ENCODE assay signal across 10 cellular contexts in the genomic region with DNA sequence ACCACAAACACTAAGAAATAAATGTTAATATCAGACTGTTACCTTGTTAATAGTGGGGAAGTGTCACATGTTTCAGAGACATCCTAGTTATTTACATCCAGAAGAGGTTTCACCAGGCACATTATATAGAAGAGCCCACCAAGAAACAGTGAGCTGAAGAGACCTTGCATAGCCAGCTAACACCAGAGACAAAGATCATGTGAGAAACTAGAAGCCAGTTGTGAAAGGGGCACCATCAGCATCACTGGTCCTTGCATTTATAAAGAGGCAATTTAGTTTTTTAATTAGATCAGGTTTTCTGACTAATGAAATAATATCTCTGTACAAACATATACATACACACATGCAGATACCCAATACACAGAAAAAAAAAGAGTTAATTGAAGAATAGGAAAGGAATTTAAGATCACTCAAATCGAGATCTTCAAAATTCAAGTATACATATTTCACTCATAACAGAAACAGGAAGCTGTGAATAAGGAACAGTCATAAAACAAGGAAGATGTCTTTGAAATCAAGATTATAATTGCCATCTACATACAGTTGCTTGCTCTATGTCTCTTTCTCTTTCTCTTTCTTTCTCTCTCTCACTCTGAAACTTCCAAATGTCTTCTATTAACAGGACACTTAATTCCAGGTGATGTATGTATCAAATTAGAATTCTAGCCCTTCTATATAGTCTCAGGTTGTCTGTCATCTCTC.
A peak's percentile ranks its signal among the peaks of the same experiment; 100 is the strongest.
DNase-seq lines count a peak whose midpoint lies in the region; ATAC-seq and TF ChIP-seq lines count a peak whose summit lies in the region.
"Had no signal": no experiment of that assay in that cellular context is flagged by ENCODE, and none has a peak within 500 bp of the region (broad histone marks: within the 10 kb centered on the region; RNA-seq: fewer than 3 reads in every experiment).

No MANE protein-coding gene starts in this region.

- no peak overlapping the region for H3K27ac ChIP-seq in PC-9
- no peak overlapping the region for H3K27ac ChIP-seq in naive thymus-derived CD4-positive, alpha-beta T cell (ENCODE audit: low read depth, low read length)
- H3K27ac ChIP-seq in mesendoderm (ENCODE audit: low read depth, low read length) = no peak overlapping the region

- no CpG with 5 or more reads among the region's 1 CpG for WGBS in mesendoderm (ENCODE audit: extremely low coverage, insufficient coverage, low lambda C conversion rate)

- H3K4me2 ChIP-seq in PC-9 (no peak overlapping the region), mesendoderm (ENCODE audit: low read length) (no peak overlapping the region)

- no peak for TF ChIP-seq POLR2A in GM18505 (IDR thresholded peaks at IDR 0.05; ENCODE audit: borderline replicate concordance, extremely low read depth, insufficient read depth, insufficient read length)

- H3K4me3 Mint-ChIP-seq in naive thymus-derived CD4-positive, alpha-beta T cell = peak overlapping the region in 9 of 10 donors; percentile 1 to 58 (median 51)

- ATAC-seq in GM18505 (IDR thresholded peaks at IDR 0.05; ENCODE audit: unreplicated experiment) (peak; percentile 77), GM21723 (IDR thresholded peaks at IDR 0.05; ENCODE audit: unreplicated experiment) (peak; percentile 65), HG02678 (IDR thresholded peaks at IDR 0.05; ENCODE audit: unreplicated experiment) (no peak)
- ATAC-seq in naive thymus-derived CD4-positive, alpha-beta T cell = peak; percentile 64

- BruUV-seq in PC-9 (replicated peaks; lab: Mats Ljungman, UMichigan) = no TSS peak

- no peak overlapping the region for H3K18ac ChIP-seq in mesendoderm (ENCODE audit: low read length)

- no peak overlapping the region for H2BK5ac ChIP-seq in mesendoderm (ENCODE audit: low read length)

- intact Hi-C loops in PC-9 (cut with micrococcal nuclease; ENCODE audit: unreplicated experiment) = no loop called here
- intact Hi-C loops in naive thymus-derived CD4-positive, alpha-beta T cell (cut with micrococcal nuclease) = no loop called here

- H2AFZ ChIP-seq in PC-9 = peak overlapping the region; percentile 40; the same call in 1 of the 2 replicates

- H3K36me3 Mint-ChIP-seq in naive thymus-derived CD4-positive, alpha-beta T cell = no peaks in the 10 kb centered on the region

- TF ChIP-seq CTCF in PC-9 (conservative IDR thresholded peaks at IDR 0.05) = no peak

- no peak overlapping the region for H4K8ac ChIP-seq in mesendoderm (ENCODE audit: low read depth, low read length)

- H4K20me1 ChIP-seq in PC-9 (ENCODE audit: insufficient read depth) = no peaks in the 10 kb centered on the region

- no peaks in the 10 kb centered on the region for H3K9me3 ChIP-seq in PC-9 (ENCODE audit: insufficient read depth, low read depth)
- H3K9me3 ChIP-seq in naive thymus-derived CD4-positive, alpha-beta T cell (ENCODE audit: control insufficient read depth in 2 of 3, low read length in 3 of 3) = no peaks in the 10 kb centered on the region

- no peaks in the 10 kb centered on the region for H3K9me2 ChIP-seq in PC-9 (ENCODE audit: insufficient read depth)

- no peak overlapping the region for H2BK15ac ChIP-seq in mesendoderm (replicated peaks; ENCODE audit: low read depth)

- no peaks in the 10 kb centered on the region for H3K27me3 ChIP-seq in PC-9 (ENCODE audit: insufficient read depth, low read depth)
- H3K27me3 ChIP-seq in naive thymus-derived CD4-positive, alpha-beta T cell (ENCODE audit: control insufficient read depth in 2 of 2, insufficient read depth in 2 of 2, low read length in 2 of 2) = no peaks in the 10 kb centered on the region
- no peaks in the 10 kb centered on the region for H3K27me3 ChIP-seq in mesendoderm (ENCODE audit: insufficient read depth, low read length, poor library complexity)

- POLR2A ChIA-PET in PC-9 (lab: Charles Lee; ENCODE audit: unreplicated experiment) = no interaction called here
- POLR2A ChIA-PET in naive thymus-derived CD4-positive, alpha-beta T cell (lab: Charles Lee) = interaction anchor here (0.6 to 1.4 kb wide), 4 partner anchors 10 to 1606 kb away, joined by 3 to 4 read pairs (median 3); no protein-coding TSS in a partner anchor

- no peak overlapping the region for H3K9ac ChIP-seq in mesendoderm (ENCODE audit: low read length)

- H3K23ac ChIP-seq in mesendoderm (ENCODE audit: low read length) = no peak overlapping the region

- no peaks in the 10 kb centered on the region for H3K27me3 Mint-ChIP-seq in naive thymus-derived CD4-positive, alpha-beta T cell

- H3K4ac ChIP-seq in mesendoderm (ENCODE audit: low read depth, low read length) = no peak overlapping the region

- H3K36me3 ChIP-seq in PC-9 (ENCODE audit: low read depth) (no peaks in the 10 kb centered on the region), mesendoderm (ENCODE audit: control insufficient read depth, insufficient read depth, low read length) (no peaks in the 10 kb centered on the region)
- no peaks in the 10 kb centered on the region for H3K36me3 ChIP-seq in naive thymus-derived CD4-positive, alpha-beta T cell (ENCODE audit: control insufficient read depth in 2 of 3, insufficient read depth in 3 of 3, low read length in 3 of 3)

- no peak overlapping the region for H2AK5ac ChIP-seq in mesendoderm (ENCODE audit: low read length)

- peaks cover 9 to 21% (median 18%) of the 10 kb centered on the region in 7 donors for H3K4me1 Mint-ChIP-seq in naive thymus-derived CD4-positive, alpha-beta T cell

- peak overlapping the region; percentile 15 to 77 (median 63) for H3K27ac Mint-ChIP-seq in naive thymus-derived CD4-positive, alpha-beta T cell

- no peaks in the 10 kb centered on the region for H3F3A ChIP-seq in PC-9 (ENCODE audit: insufficient read depth, low read depth)

- H2BK120ac ChIP-seq in mesendoderm (ENCODE audit: low read depth, low read length) = no peak overlapping the region

- H3K4me1 ChIP-seq in PC-9 (replicated peaks; ENCODE audit: insufficient read depth) (no peaks in the 10 kb centered on the region), mesendoderm (ENCODE audit: control insufficient read depth, low read depth, low read length) (no peaks in the 10 kb centered on the region)
- H3K4me1 ChIP-seq in naive thymus-derived CD4-positive, alpha-beta T cell (ENCODE audit: control insufficient read depth in 2 of 2, insufficient read depth in 2 of 2, low read length in 2 of 2) = no peaks in the 10 kb centered on the region

- DNase-seq in PC-9 (no peak), NCI-H526 treated with DMSO at 0.1 percent for 48 hours (lab: John Stamatoyannopoulos, UW) (no peak), mesendoderm (no peak), NCI-H1417 treated with DMSO at 0.1 percent for 48 hours (lab: John Stamatoyannopoulos, UW) (no peak)
- peak in 2 of 9 donors; percentile 2 to 8 for DNase-seq in naive thymus-derived CD4-positive, alpha-beta T cell
- DNase-seq: hypothalamus, NCI-H526 had no signal

- H3K56ac ChIP-seq in mesendoderm (ENCODE audit: low read length) = no peak overlapping the region

- H3K4me3 ChIP-seq in PC-9 (no peak overlapping the region), mesendoderm (ENCODE audit: low read length) (no peak overlapping the region)
- no peak overlapping the region for H3K4me3 ChIP-seq in naive thymus-derived CD4-positive, alpha-beta T cell (ENCODE audit: low read length)

- CTCF ChIA-PET in PC-9 (lab: Charles Lee) = no interaction called here
- CTCF ChIA-PET in naive thymus-derived CD4-positive, alpha-beta T cell (lab: Charles Lee) = interaction anchor here (0.5 to 0.6 kb wide), 2 partner anchors 19 to 395 kb away, joined by 3 to 6 read pairs; no protein-coding TSS in a partner anchor

- H3K79me1 ChIP-seq in mesendoderm (ENCODE audit: low read length) = no peaks in the 10 kb centered on the region

- no peak overlapping the region for H4K5ac ChIP-seq in mesendoderm (ENCODE audit: low read length)

- no peaks in the 10 kb centered on the region for H3K9me3 Mint-ChIP-seq in naive thymus-derived CD4-positive, alpha-beta T cell

- no peaks in the 10 kb centered on the region for H3K79me2 ChIP-seq in PC-9 (ENCODE audit: low read depth)
- H3K79me2 ChIP-seq in mesendoderm (ENCODE audit: control insufficient read depth, insufficient read depth, low read length) = no peaks in the 10 kb centered on the region
